Comparison of ENCODE assay signal across 8 cellular contexts in the genomic region with DNA sequence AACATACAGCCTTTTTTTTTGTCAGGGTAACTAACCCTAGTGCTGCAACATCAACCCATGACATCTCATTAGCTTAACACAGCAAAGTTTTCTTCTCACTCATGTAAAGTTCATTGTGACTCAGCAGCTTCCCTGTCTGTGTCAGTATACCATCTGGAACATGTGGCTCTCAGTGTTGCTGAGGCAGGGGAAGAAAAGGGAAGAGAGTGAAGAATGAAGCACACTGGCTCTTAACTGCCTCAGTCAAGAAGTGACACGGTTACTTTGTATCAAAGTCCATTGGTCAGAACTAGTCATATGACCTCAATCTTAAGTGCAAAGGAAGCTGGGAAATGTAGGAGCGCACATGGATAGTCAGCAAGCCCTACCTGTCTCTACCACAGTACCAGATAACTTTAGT.
DNase-seq lines count a peak whose midpoint lies in the region; ATAC-seq and TF ChIP-seq lines count a peak whose summit lies in the region.

No MANE protein-coding gene starts in this region.

- peaks cover 0 to 18% (median 0%) of the 10 kb centered on the region in 12 donors for H3K4me1 ChIP-seq in heart left ventricle

- H3K27me3 ChIP-seq in heart left ventricle, result no peaks in the 10 kb centered on the region

- H3K4me3 ChIP-seq in heart left ventricle, result no peak overlapping the region

- H3K4me3 Mint-ChIP-seq in T-helper 17 cell, result no peak overlapping the region
- no peak overlapping the region for H3K4me3 Mint-ChIP-seq in endothelial cell (ENCODE audit: unreplicated experiment)

- no peak overlapping the region for H3K27ac ChIP-seq in heart left ventricle

- no peak for TF ChIP-seq POLR2A in heart left ventricle (IDR thresholded peaks at IDR 0.05)

- TF ChIP-seq CTCF in heart left ventricle (IDR thresholded peaks at IDR 0.05) (no peak), endothelial cell (IDR thresholded peaks at IDR 0.05; ENCODE audit: unreplicated experiment) (no peak)

- H3K36me3 Mint-ChIP-seq in T-helper 17 cell (ENCODE audit: low read depth) (no peaks in the 10 kb centered on the region), endothelial cell (ENCODE audit: low read depth, unreplicated experiment) (no peaks in the 10 kb centered on the region)

- H3K27me3 Mint-ChIP-seq in T-helper 17 cell (peaks cover 31% of the 10 kb centered on the region), endothelial cell (ENCODE audit: unreplicated experiment) (no peaks in the 10 kb centered on the region)

- ATAC-seq in heart left ventricle (peak; percentile 32 to 85 (median 65)), HG03342 (IDR thresholded peaks at IDR 0.05; ENCODE audit: unreplicated experiment) (peak; percentile 74), T-helper 17 cell (peak; percentile 57)

- H3K36me3 ChIP-seq in heart left ventricle, result no peaks in the 10 kb centered on the region

- 67 to 70% (median 69%) methylated on average over 2 of the region's 2 CpGs for WGBS in heart left ventricle, 4 donors

- H3K9me3 ChIP-seq in heart left ventricle (no peaks in the 10 kb centered on the region), T-helper 17 cell (ENCODE audit: control insufficient read depth, low read length, poor library complexity, severe bottlenecking) (no peaks in the 10 kb centered on the region)

- intact Hi-C loops in heart left ventricle (cut with DNase I), result no loop called here
- intact Hi-C loops in cardiac septum (cut with DNase I), result no loop called here

- H3K27ac Mint-ChIP-seq in T-helper 17 cell, result no peak overlapping the region
- no peak overlapping the region for H3K27ac Mint-ChIP-seq in endothelial cell (ENCODE audit: unreplicated experiment)

- DNase-seq in heart left ventricle (no peak), cardiac septum (ENCODE audit: low spot score) (no peak), T-helper 17 cell (no peak), iPS-NIHi11 (ENCODE audit: low spot score) (peak; percentile 31), endothelial cell (ENCODE audit: low spot score) (no peak), ACHN (no peak)
- DNase-seq in activated CD4-positive, alpha-beta T cell treated with anti-CD3 and anti-CD28 coated beads for 1 hour, result no peak

- peaks cover 2% of the 10 kb centered on the region for H3K4me1 Mint-ChIP-seq in T-helper 17 cell
- H3K4me1 Mint-ChIP-seq in endothelial cell (ENCODE audit: unreplicated experiment), result no peaks in the 10 kb centered on the region

- no peaks in the 10 kb centered on the region for H3K9me3 Mint-ChIP-seq in endothelial cell (ENCODE audit: unreplicated experiment)

- in situ Hi-C loops in ACHN (cut with HindIII; ENCODE audit: low pct_ligation_motif_present, low pct_unique_long_range_greater_than_20kb, low sequenced_read_pairs), result no loop called here
